In the genomic region with DNA sequence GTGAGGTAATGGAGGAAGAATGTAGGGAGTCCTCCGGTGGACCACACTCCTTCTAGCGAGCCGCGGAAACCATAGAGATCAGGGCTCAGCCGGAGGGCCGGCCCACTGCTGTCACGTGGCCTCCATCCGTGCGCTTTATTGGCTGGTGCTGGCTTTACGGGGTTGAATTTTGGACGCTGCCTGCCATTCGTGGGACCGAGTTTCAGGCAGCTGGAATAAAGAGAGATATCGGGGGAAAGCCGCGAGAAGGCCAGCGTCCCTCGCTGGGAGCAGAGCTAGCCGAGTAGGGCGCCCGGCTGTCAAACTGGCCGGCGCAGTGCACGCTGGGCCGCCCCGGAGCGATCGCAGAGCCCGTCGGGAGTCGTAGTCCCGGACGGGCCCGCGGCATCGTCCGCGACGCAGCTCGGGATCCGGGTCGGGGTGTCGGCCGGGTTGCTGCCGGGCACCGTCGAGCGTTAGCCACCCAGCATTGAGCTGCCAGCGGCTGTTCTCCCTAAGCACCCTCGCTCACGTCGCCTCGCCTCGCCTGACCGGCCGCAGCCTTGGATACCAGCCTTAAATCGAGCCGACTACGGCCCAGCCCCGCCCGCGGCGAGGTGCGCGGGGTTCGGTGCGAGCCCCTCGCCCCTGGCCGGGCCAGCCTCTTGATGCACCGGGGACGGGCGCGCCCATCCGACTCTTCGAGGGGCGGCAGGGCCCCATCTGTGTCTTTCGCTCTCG, we compare ENCODE assay signal across 8 cellular contexts. TPM values are rescaled to one million over a fixed set of nuclear protein-coding genes. Genes with fewer than 3 reads are reported as not detected.
DNase-seq lines count a peak whose midpoint lies in the region; FAIRE-seq and TF ChIP-seq lines count a peak whose summit lies in the region.
"Not testable (repeated sequence)": the region's sequence is repeated elsewhere in the genome, so short reads cannot be mapped to it uniquely, and the experiment has no call there.

Gene NUTM2E, plus strand, starts transcription at position 244 of the 720 bp plus-strand sequence. CDS start 15,002 bp downstream, outside the sequence.

- H3K36me3 Mint-ChIP-seq in activated naive CD4-positive, alpha-beta T cell treated with anti-CD3 and anti-CD28 coated beads, Interleukin-2, amount 10 ng/mL, durations not matched to agents 7 days and 5 days = not testable (repeated sequence)

- TF ChIP-seq CTCF in KMS-11 (conservative IDR thresholded peaks at IDR 0.05; ENCODE audit: low read depth, low read length) = not testable (repeated sequence)

- H3K27me3 Mint-ChIP-seq in activated naive CD4-positive, alpha-beta T cell treated with anti-CD3 and anti-CD28 coated beads, Interleukin-2, amount 10 ng/mL, durations not matched to agents 7 days and 5 days = not testable (repeated sequence)

- CTCF ChIA-PET in activated naive CD4-positive, alpha-beta T cell treated with anti-CD3 and anti-CD28 coated beads, Interleukin-2, amount 10 ng/mL, durations not matched to agents 7 days and 5 days (lab: Charles Lee) = not testable (repeated sequence)

- peak; percentile 49 for TF ChIP-seq POLR2A in H54 (IDR thresholded peaks at IDR 0.05; ENCODE audit: low read depth, low read length)

- H4K20me1 ChIP-seq in KMS-11 (ENCODE audit: insufficient read depth) = not testable (repeated sequence)

- peak within 1 kb of the TSS; percentile 57; the same call in 1 of the 2 replicates for H3K9ac ChIP-seq in KMS-11

- not testable (repeated sequence) for H3K9me3 ChIP-seq in neuron (ENCODE audit: low read length)

- H3K4me3 ChIP-seq in KMS-11 (IDR thresholded peaks at IDR 0.05; ENCODE audit: insufficient read depth, low read depth, low read length) = not testable (repeated sequence)
- peak within 1 kb of the TSS; percentile 58 for H3K4me3 ChIP-seq in neuron (ENCODE audit: low read length)

- peak within 1 kb of the TSS; percentile 54; the same call in 1 of the 2 replicates for H3K27ac ChIP-seq in KMS-11

- not testable (repeated sequence) for H3K79me2 ChIP-seq in KMS-11 (ENCODE audit: insufficient read depth, low read depth)

- H3K9me3 Mint-ChIP-seq in activated naive CD4-positive, alpha-beta T cell treated with anti-CD3 and anti-CD28 coated beads, Interleukin-2, amount 10 ng/mL, durations not matched to agents 7 days and 5 days = not testable (repeated sequence)

- peak; percentile 82 for FAIRE-seq in H54 (lab: Jason Lieb, UNC)
- FAIRE-seq in frontal cortex (lab: Jason Lieb, UNC) = not testable (repeated sequence)

- peak within 1 kb of the TSS; percentile 96 for H3K4me3 Mint-ChIP-seq in activated naive CD4-positive, alpha-beta T cell treated with anti-CD3 and anti-CD28 coated beads, Interleukin-2, amount 10 ng/mL, durations not matched to agents 7 days and 5 days

- DNase-seq in ELR (ENCODE audit: low read depth) = peak; percentile 79
- DNase-seq in H54 (ENCODE audit: insufficient read length, low spot score) = peak; percentile 30
- peak; percentile 68 for DNase-seq in SK-MEL-5 (ENCODE audit: low read depth, low spot score)
- DNase-seq in activated naive CD4-positive, alpha-beta T cell treated with anti-CD3 and anti-CD28 coated beads, Interleukin-2, amount 10 ng/mL, durations not matched to agents 7 days and 5 days = peak; percentile 84
- DNase-seq in frontal cortex (ENCODE audit: low spot score in 2 of 2) = peak; percentile 47 to 66
- DNase-seq in stimulated activated naive CD4-positive, alpha-beta T cell treated with Interleukin-2 at 50 U/mL for 16 hours (lab: John Stamatoyannopoulos, UW) = peak; percentile 68

- not testable (repeated sequence) for H3K4me1 ChIP-seq in KMS-11 (ENCODE audit: low read depth, poor library complexity, severe bottlenecking); neuron (ENCODE audit: insufficient read depth, low read length)

- not testable (repeated sequence) for H3K27me3 ChIP-seq in KMS-11 (ENCODE audit: insufficient read depth, low read depth); neuron (ENCODE audit: insufficient read depth, low read length)

- peak within 1 kb of the TSS; percentile 45 for H3K4me2 ChIP-seq in KMS-11

- H2AFZ ChIP-seq in KMS-11 (ENCODE audit: low read depth); neuron (ENCODE audit: low read depth, low read length): not testable (repeated sequence)

- H3K27ac Mint-ChIP-seq in activated naive CD4-positive, alpha-beta T cell treated with anti-CD3 and anti-CD28 coated beads, Interleukin-2, amount 10 ng/mL, durations not matched to agents 7 days and 5 days = peak within 1 kb of the TSS; percentile 88

- peaks cover 32% of the 10 kb centered on the region for H3K4me1 Mint-ChIP-seq in activated naive CD4-positive, alpha-beta T cell treated with anti-CD3 and anti-CD28 coated beads, Interleukin-2, amount 10 ng/mL, durations not matched to agents 7 days and 5 days

- in situ Hi-C loops in SK-MEL-5 (cut with HindIII; ENCODE audit: low pct_unique_long_range_greater_than_20kb, low sequenced_read_pairs) = not testable (repeated sequence)

- not testable (repeated sequence) for H3K36me3 ChIP-seq in KMS-11 (ENCODE audit: insufficient read depth); neuron (ENCODE audit: insufficient read depth, low read length)

RNA-seq across cellular contexts. Expression of gene NUTM2E, which starts in this region (rescaled TPM):
- 0.03 and 0.27 TPM in 2 replicates for total RNA-seq in SK-MEL-5 (2014; rRNA removed; shearing (Covaris generic))
- 0.15 and 0.44 TPM in 2 replicates for polyA plus RNA-seq in SK-MEL-5 (2015; cell fraction: cytosol; rRNA removed)
- polyA plus RNA-seq in SK-MEL-5 (2015; cell fraction: nucleus; rRNA removed) = 0.09 TPM in 1 of 2 replicates, not detected in the other
- under 0.01 TPM for total RNA-seq in frontal cortex

Comparison
In these comparisons a context has a peak if more than half of its experiments do, and no peak if none do; other contexts are left out.
1. Peak in DNase-seq in SK-MEL-5; RNA of the gene not detected or under 1 TPM.
2. Peak in DNase-seq in frontal cortex; RNA of the gene not detected or under 1 TPM.
3. DNase-seq: peak in every context shown above with its lines; median percentile 84 in activated naive CD4-positive, alpha-beta T cell treated with anti-CD3 and anti-CD28 coated beads, Interleukin-2, amount 10 ng/mL, durations not matched to agents 7 days and 5 days; 79 in ELR; 68 in SK-MEL-5; 68 in stimulated activated naive CD4-positive, alpha-beta T cell treated with Interleukin-2 at 50 U/mL for 16 hours; 56 in frontal cortex; 30 in H54.